Comparison of ENCODE assay signal across 2 cellular contexts in genomic region chr9:124399999-124400940, GRCh38.
TF ChIP-seq lines count a peak whose summit lies in the region.

No MANE protein-coding gene starts in this region.

TF ChIP-seq in H1, 55 proteins besides CTCF, POLR2A, EP300 and RAD21:
- TF ChIP-seq SP2 (IDR thresholded peaks at IDR 0.05; ENCODE audit: low read length) (no peak), ASH2L (IDR thresholded peaks at IDR 0.05; ENCODE audit: low read length) (no peak), TCF12 (IDR thresholded peaks at IDR 0.05; ENCODE audit: low read depth, low read length) (no peak), CHD7 (IDR thresholded peaks at IDR 0.05; ENCODE audit: insufficient replicate concordance, low read length) (no peak), SP4 (IDR thresholded peaks at IDR 0.05; ENCODE audit: low read length) (no peak), EGR1 (IDR thresholded peaks at IDR 0.05; ENCODE audit: borderline replicate concordance, low read depth, low read length) (no peak), KDM4A (IDR thresholded peaks at IDR 0.05; ENCODE audit: low read depth, low read length, severe bottlenecking) (no peak), CREB1 (IDR thresholded peaks at IDR 0.05) (no peak), MAX (IDR thresholded peaks at IDR 0.05) (no peak), BCL11A (IDR thresholded peaks at IDR 0.05; ENCODE audit: low read depth in 2 of 2, low read length in 2 of 2) (no peak), CBX5 (IDR thresholded peaks at IDR 0.05; ENCODE audit: low read depth, low read length) (no peak), SAP30 (IDR thresholded peaks at IDR 0.05; ENCODE audit: insufficient read depth, insufficient replicate concordance, low read length) (no peak), KDM1A (IDR thresholded peaks at IDR 0.05; ENCODE audit: borderline replicate concordance, low read length) (no peak), PHF8 (conservative IDR thresholded peaks at IDR 0.05; ENCODE audit: low read depth, low read length) (no peak), POLR2AphosphoS5 (IDR thresholded peaks at IDR 0.05; ENCODE audit: low read depth, low read length) (no peak), BRCA1 (IDR thresholded peaks at IDR 0.05; ENCODE audit: low read depth, low read length) (no peak), ATF3 (IDR thresholded peaks at IDR 0.05; ENCODE audit: insufficient read depth, low read depth, low read length) (no peak)

TF ChIP-seq in HepG2, 621 proteins besides CTCF, POLR2A, EP300 and RAD21:
- TF ChIP-seq ZBTB20 (CRISPR knock-in tag; IDR thresholded peaks at IDR 0.05; ENCODE audit: borderline replicate concordance, low read depth), result no peak
- no peak for TF ChIP-seq FUBP1 (CRISPR knock-in tag; IDR thresholded peaks at IDR 0.05; ENCODE audit: borderline replicate concordance)
- TF ChIP-seq ZC3H13 (CRISPR knock-in tag; IDR thresholded peaks at IDR 0.05), result no peak
- TF ChIP-seq SNRNP70 (IDR thresholded peaks at IDR 0.05; ENCODE audit: low read depth, low read length), result no peak
- TF ChIP-seq ZNF607 (CRISPR knock-in tag; IDR thresholded peaks at IDR 0.05; ENCODE audit: borderline replicate concordance), result no peak
- TF ChIP-seq ZNF891 (CRISPR knock-in tag; IDR thresholded peaks at IDR 0.05), result no peak
- no peak for TF ChIP-seq SMARCC2 (IDR thresholded peaks at IDR 0.05)
- TF ChIP-seq BORCS8-MEF2B (CRISPR knock-in tag; IDR thresholded peaks at IDR 0.05), result no peak
- TF ChIP-seq DBP (CRISPR knock-in tag; IDR thresholded peaks at IDR 0.05; ENCODE audit: not compliant biosample characterization), result no peak
TF ChIP-seq in HepG2: peak in this region for 0.
